20 cellular contexts compared by ENCODE assay signal in the genomic region with DNA sequence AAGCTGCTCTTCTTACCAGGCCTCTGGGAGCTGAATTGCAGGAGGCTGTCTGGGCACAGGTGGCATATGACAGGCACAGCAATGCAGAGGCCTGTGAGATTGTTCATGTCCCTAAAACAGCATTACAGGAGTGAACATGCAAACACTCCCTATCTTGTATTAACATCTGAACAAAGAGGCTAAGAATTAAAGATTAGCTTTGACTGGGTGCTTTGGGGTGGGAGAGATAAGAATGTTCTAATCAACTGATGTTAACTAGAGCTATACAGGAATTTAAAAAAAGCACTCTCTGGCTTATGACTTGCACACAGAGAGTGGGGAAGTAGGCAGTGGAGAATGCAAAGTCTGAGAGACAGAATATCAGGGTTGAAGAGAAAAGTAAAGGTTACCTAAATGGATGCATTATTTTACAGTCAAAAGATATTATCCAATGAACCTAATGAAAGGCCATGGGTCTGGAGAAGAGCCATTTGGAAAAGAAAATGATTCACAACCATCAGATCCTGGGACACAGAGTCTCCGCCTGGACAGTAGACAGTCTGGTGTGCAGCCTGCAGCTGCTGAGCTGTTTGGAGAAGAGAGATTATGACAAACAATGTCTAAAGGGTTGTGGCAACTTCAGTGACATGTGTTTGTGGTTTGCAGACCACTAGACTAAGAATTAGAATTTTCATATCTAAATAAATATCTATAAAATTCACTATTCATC. TPM values are rescaled to one million over a fixed set of nuclear protein-coding genes. Genes with fewer than 3 reads are reported as not detected.
A peak's percentile ranks its signal among the peaks of the same experiment; 100 is the strongest.
DNase-seq lines count a peak whose midpoint lies in the region; TF ChIP-seq lines count a peak whose summit lies in the region.
"Had no signal": no experiment of that assay in that cellular context is flagged by ENCODE, and none has a peak within 500 bp of the region (broad histone marks: within the 10 kb centered on the region; RNA-seq: fewer than 3 reads in every experiment).

No MANE protein-coding gene starts in this region.

- peaks cover 26% of the 10 kb centered on the region for H3K4me1 ChIP-seq in BE2C
- peaks cover 23% of the 10 kb centered on the region for H3K4me1 ChIP-seq in SJCRH30
- peaks cover 25% of the 10 kb centered on the region for H3K4me1 ChIP-seq in left ventricle myocardium inferior
- H3K4me1 ChIP-seq: spleen had no signal

- H3K36me3 ChIP-seq in BE2C = no peaks in the 10 kb centered on the region
- H3K36me3 ChIP-seq in SJCRH30 = no peaks in the 10 kb centered on the region
- no peaks in the 10 kb centered on the region for H3K36me3 ChIP-seq in left ventricle myocardium inferior
- H3K36me3 ChIP-seq: spleen had no signal

- H3K9me3 Mint-ChIP-seq in progenitor cell of endocrine pancreas (ENCODE audit: low read depth) = no peaks in the 10 kb centered on the region
- H3K9me3 Mint-ChIP-seq: activated T-cell treated with anti-CD3 and anti-CD28 coated beads, Interleukin-2, amount 50 U/mL, for 72 hours had no signal

- peak overlapping the region; percentile 5; the same call in 1 of the 2 replicates for H3K4me3 ChIP-seq in BE2C (ENCODE audit: low read depth, low read length)
- H3K4me3 ChIP-seq in SJCRH30 = peak overlapping the region; percentile 17; the same call in 1 of the 2 replicates
- H3K4me3 ChIP-seq in left ventricle myocardium inferior = no peak overlapping the region
- H3K4me3 ChIP-seq: spleen, testis had no signal

- intact Hi-C loops in left ventricle myocardium inferior (cut with micrococcal nuclease) = no loop called here

- peaks cover 2% of the 10 kb centered on the region for H3K27me3 Mint-ChIP-seq in progenitor cell of endocrine pancreas

- peaks cover 16% of the 10 kb centered on the region for H3K4me1 Mint-ChIP-seq in progenitor cell of endocrine pancreas (ENCODE audit: low read depth)
- H3K4me1 Mint-ChIP-seq: naive B cell had no signal

- no peak overlapping the region for H3K4me3 Mint-ChIP-seq in progenitor cell of endocrine pancreas (ENCODE audit: low read depth)
- H3K4me3 Mint-ChIP-seq: activated T-cell treated with anti-CD3 and anti-CD28 coated beads, Interleukin-2, amount 50 U/mL, for 72 hours; naive B cell had no signal

- no peaks in the 10 kb centered on the region for H3K36me3 Mint-ChIP-seq in progenitor cell of endocrine pancreas (ENCODE audit: insufficient read depth)
- H3K36me3 Mint-ChIP-seq: naive B cell had no signal

- H3K9me3 ChIP-seq in BE2C (no peaks in the 10 kb centered on the region), SJCRH30 (replicated peaks) (no peaks in the 10 kb centered on the region), left ventricle myocardium inferior (replicated peaks) (no peaks in the 10 kb centered on the region)
- H3K9me3 ChIP-seq: spleen, testis had no signal

- H3K27ac ChIP-seq in SJCRH30 = peak overlapping the region; percentile 89
- peak overlapping the region; percentile 71 for H3K27ac ChIP-seq in left ventricle myocardium inferior (replicated peaks)
- H3K27ac ChIP-seq in substantia nigra (ENCODE audit: low read depth, low read length, poor library complexity, severe bottlenecking) = no peak overlapping the region
- H3K27ac ChIP-seq: spleen, testis had no signal

- H3K27ac Mint-ChIP-seq in progenitor cell of endocrine pancreas = peak overlapping the region; percentile 15
- H3K27ac Mint-ChIP-seq: activated T-cell treated with anti-CD3 and anti-CD28 coated beads, Interleukin-2, amount 50 U/mL, for 72 hours; naive B cell had no signal

- no peak for TF ChIP-seq CTCF in BE2C (IDR thresholded peaks at IDR 0.05; ENCODE audit: low read depth, low read length)
- no peak for TF ChIP-seq CTCF in left ventricle myocardium inferior (IDR thresholded peaks at IDR 0.05; ENCODE audit: borderline replicate concordance)
- no peak for TF ChIP-seq CTCF in progenitor cell of endocrine pancreas (IDR thresholded peaks at IDR 0.05; ENCODE audit: unreplicated experiment)

- no peaks in the 10 kb centered on the region for H3K27me3 ChIP-seq in BE2C
- H3K27me3 ChIP-seq in SJCRH30 = no peaks in the 10 kb centered on the region
- no peaks in the 10 kb centered on the region for H3K27me3 ChIP-seq in left ventricle myocardium inferior (ENCODE audit: low read depth)
- H3K27me3 ChIP-seq: dorsolateral prefrontal cortex, spleen, testis had no signal

- DNase-seq in BE2C (peak; percentile 60), SJCRH30 (peak; percentile 66 to 70), left ventricle myocardium inferior (no peak), progenitor cell of endocrine pancreas (ENCODE audit: low spot score, unreplicated experiment) (no peak), substantia nigra (lab: John Stamatoyannopoulos, UW) (no peak), CD1c-positive myeloid dendritic cell (ENCODE audit: extremely low spot score) (no peak)
- no peak for DNase-seq in activated CD4-positive, alpha-beta T cell treated with anti-CD3 and anti-CD28 coated beads for 4 hours
- no peak for DNase-seq in effector CD8-positive, alpha-beta T cell (lab: John Stamatoyannopoulos, UW)
- DNase-seq: activated CD4-positive, alpha-beta T cell treated with anti-CD3 and anti-CD28 coated beads for 1 hour; activated T-cell treated with anti-CD3 and anti-CD28 coated beads, Interleukin-2, amount 50 U/mL, for 72 hours; amniotic stem cell; DMS 273 treated with DMSO at 0.1 percent for 48 hours; dorsolateral prefrontal cortex; naive B cell; OCI-M1; spleen; T-helper 1 cell; testis had no signal

RNA-seq across cellular contexts. Expression of a gene that starts 20.2 kb away (rescaled TPM):
- polyA plus RNA-seq in BE2C (2012; ENCODE audit: insufficient read depth, insufficient read length, low read depth) = 0.49 TPM
- not detected in 2 replicates for total RNA-seq in SJCRH30 (2014; rRNA removed; shearing (Covaris generic))
- total RNA-seq in left ventricle myocardium inferior (45.6 TPM), progenitor cell of endocrine pancreas (not detected in 2 replicates)
- total RNA-seq: activated T-cell treated with anti-CD3 and anti-CD28 coated beads, Interleukin-2, amount 50 U/mL, for 72 hours; NCI-H460 had no signal
- polyA plus RNA-seq: AG04450 had no signal

Comparison
In these comparisons a context has a peak if more than half of its experiments do, and no peak if none do; other contexts are left out.
1. DNase-seq: peak in BE2C (single experiment) and SJCRH30 (2 of 2); none in left ventricle myocardium inferior (single experiment), progenitor cell of endocrine pancreas (single experiment), activated CD4-positive, alpha-beta T cell treated with anti-CD3 and anti-CD28 coated beads for 4 hours (0 of 2), substantia nigra (0 of 49), CD1c-positive myeloid dendritic cell (single experiment) and effector CD8-positive, alpha-beta T cell (single experiment).
2. RNA of a gene that starts 20.2 kb away (total RNA-seq): 45.6 TPM in left ventricle myocardium inferior (single experiment); not detected in SJCRH30 and not detected in progenitor cell of endocrine pancreas; every median in the first group is over 10 times any median in the second.